8 cellular contexts compared by ENCODE assay signal in genomic region chr11:72113170-72113808, GRCh38. TPM values are rescaled to one million over a fixed set of nuclear protein-coding genes. Genes with fewer than 3 reads are reported as not detected.
A peak's percentile ranks its signal among the peaks of the same experiment; 100 is the strongest.
DNase-seq lines count a peak whose midpoint lies in the region; TF ChIP-seq lines count a peak whose summit lies in the region.

No MANE protein-coding gene starts in this region.

- no peaks in the 10 kb centered on the region for H4K20me1 ChIP-seq in PC-9 (ENCODE audit: insufficient read depth)

- H3K9ac ChIP-seq in ES-I3 (ENCODE audit: low read depth, low read length), result peak overlapping the region; percentile 96

- H3F3A ChIP-seq in PC-9 (ENCODE audit: insufficient read depth, low read depth), result peaks cover 10% of the 10 kb centered on the region; the same call in 1 of the 2 replicates

- POLR2A ChIA-PET in PC-9 (lab: Charles Lee; ENCODE audit: unreplicated experiment), result interaction anchor here (0.5 to 1.2 kb wide), 3 partner anchors 78 to 529 kb away, joined by 3 to 6 read pairs (median 4); no protein-coding TSS in a partner anchor

- TF ChIP-seq CTCF in PC-9 (conservative IDR thresholded peaks at IDR 0.05) (no peak), prostate gland (IDR thresholded peaks at IDR 0.05) (no peak)

- H3K27ac ChIP-seq in PC-9 (peak overlapping the region; percentile 70), epithelial cell of prostate (peak overlapping the region; percentile 99), prostate gland (peak overlapping the region; percentile 99)

- 0 out of 2 replicates have a peak, but pooled peaks cover 4% of the 10 kb centered on the region for H3K79me2 ChIP-seq in PC-9 (ENCODE audit: low read depth)

- H3K4me3 ChIP-seq in PC-9, result peak overlapping the region; percentile 56
- H3K4me3 ChIP-seq in prostate gland, result no peak overlapping the region

- H3K27me3 ChIP-seq in PC-9 (ENCODE audit: insufficient read depth, low read depth), result no peaks in the 10 kb centered on the region
- H3K27me3 ChIP-seq in prostate gland (replicated peaks; ENCODE audit: insufficient read depth), result no peaks in the 10 kb centered on the region

- WGBS in prostate gland, result 94% methylated on average over 6 of the region's 6 CpGs

- H3K36me3 ChIP-seq in ES-I3 (ENCODE audit: insufficient read depth, low read length), result no peaks in the 10 kb centered on the region
- H3K36me3 ChIP-seq in PC-9 (ENCODE audit: low read depth), result no peaks in the 10 kb centered on the region
- no peaks in the 10 kb centered on the region for H3K36me3 ChIP-seq in prostate gland

- H3K9me3 ChIP-seq in ES-I3 (ENCODE audit: control insufficient read depth, insufficient read depth, low read length), result no peaks in the 10 kb centered on the region
- H3K9me3 ChIP-seq in PC-9 (ENCODE audit: insufficient read depth, low read depth), result no peaks in the 10 kb centered on the region
- H3K9me3 ChIP-seq in prostate gland, result no peaks in the 10 kb centered on the region

- H3K4me2 ChIP-seq in PC-9, result peak overlapping the region; percentile 88

- no peaks in the 10 kb centered on the region for H3K9me2 ChIP-seq in PC-9 (ENCODE audit: insufficient read depth)

- H3K4me1 ChIP-seq in ES-I3 (ENCODE audit: insufficient read depth, low read length) (peaks cover 4% of the 10 kb centered on the region; the same call in 1 of the 2 replicates), PC-9 (replicated peaks; ENCODE audit: insufficient read depth) (peaks cover 14% of the 10 kb centered on the region), prostate gland (replicated peaks) (peaks cover 4% of the 10 kb centered on the region)

- DNase-seq in PC-9, result no peak
- DNase-seq in epithelial cell of prostate (ENCODE audit: low read depth, low spot score), result peak; percentile 20
- no peak for DNase-seq in prostate gland (ENCODE audit: low spot score)
- no peak for DNase-seq in DMS53 (lab: John Stamatoyannopoulos, UW)
- DNase-seq in NCI-H1048 (lab: John Stamatoyannopoulos, UW), result no peak
- no peak for DNase-seq in NCI-H187 (lab: John Stamatoyannopoulos, UW)
- no peak for DNase-seq in NAMALWA (ENCODE audit: low spot score)

- CTCF ChIA-PET in PC-9 (lab: Charles Lee), result no interaction called here

- TF ChIP-seq POLR2A in prostate gland (IDR thresholded peaks at IDR 0.05), result no peak

- H2AFZ ChIP-seq in PC-9, result peak overlapping the region; percentile 87

- BruUV-seq in PC-9 (replicated peaks; lab: Mats Ljungman, UMichigan), result TSS peak; percentile 99

- intact Hi-C loops in PC-9 (cut with micrococcal nuclease; ENCODE audit: unreplicated experiment), result no loop called here
- intact Hi-C loops in prostate gland (cut with DNase I), result loop anchor here (2.0 to 10.0 kb wide), 2 partner anchors 110 to 322 kb away; partner anchors contain the start of gene CLPB

RNA-seq across cellular contexts. Expression of gene ANAPC15, which starts 0.8 kb away (rescaled TPM):
- total RNA-seq in PC-9 (2021) (77.2 and 97.8 TPM in 2 replicates), prostate gland (10 to 100 TPM; 28.9 to 54.2 TPM)

RNA-seq across cellular contexts. Expression of gene TOMT, which starts 7.6 kb away (rescaled TPM):
- total RNA-seq in PC-9 (2021) (not detected in 2 replicates), prostate gland (not detected)

RNA-seq across cellular contexts. Expression of gene LAMTOR1, which starts 10.2 kb away (rescaled TPM):
- total RNA-seq in PC-9 (2021) (94.6 and 107 TPM in 2 replicates), prostate gland (100 to 1,000 TPM; 128 to 230 TPM)

RNA-seq across cellular contexts. Expression of gene FOLR3, which starts 22.2 kb away (rescaled TPM):
- total RNA-seq in PC-9 (2021), result not detected in 2 replicates
- not detected for total RNA-seq in prostate gland

RNA-seq across cellular contexts. Expression of gene LRRC51, which starts 32.6 kb away (rescaled TPM):
- total RNA-seq in PC-9 (2021) (17.5 and 19.6 TPM in 2 replicates), prostate gland (10 to 100 TPM; 13.1 to 25.1 TPM)
